Comparison of ENCODE assay signal across 20 cellular contexts in genomic region chr13:29118471-29118870, GRCh38.
DNase-seq lines count a peak whose midpoint lies in the region; ATAC-seq and TF ChIP-seq lines count a peak whose summit lies in the region.
"Had no signal": no experiment of that assay in that cellular context is flagged by ENCODE, and none has a peak within 500 bp of the region (broad histone marks: within the 10 kb centered on the region; RNA-seq: fewer than 3 reads in every experiment).

No MANE protein-coding gene starts in this region.

- CTCF ChIA-PET in HEK293 (lab: Yijun Ruan, JAX) = no interaction called here

- H3K4me3 ChIP-seq in HEK293 (ENCODE audit: low read depth, low read length) (no peak overlapping the region), mucosa of descending colon (no peak overlapping the region)
- H3K4me3 ChIP-seq: BLaER1, GM12878, GM23338 had no signal

- no peaks in the 10 kb centered on the region for H3K9me3 Mint-ChIP-seq in neural crest cell
- H3K9me3 Mint-ChIP-seq in stimulated activated memory B cell treated with anti-CD40 and anti-IgM and Interleukin-4, amounts not matched to agents 10 μg/mL and 1 μg/mL and 100 μg/mL, for 72 hours = no peaks in the 10 kb centered on the region
- H3K9me3 Mint-ChIP-seq: CD8-positive, alpha-beta T cell; GM23338; H9; HFFc6 had no signal

- H3K4me1 ChIP-seq in HEK293 (ENCODE audit: control insufficient read depth, insufficient read depth, low read length) (no peaks in the 10 kb centered on the region), mucosa of descending colon (ENCODE audit: low read depth) (no peaks in the 10 kb centered on the region)
- H3K4me1 ChIP-seq: BLaER1, Caco-2 had no signal

- H3K9me3 ChIP-seq in HEK293 (ENCODE audit: control insufficient read depth, insufficient read depth, low read depth, low read length) (no peaks in the 10 kb centered on the region), mucosa of descending colon (peaks cover 2% of the 10 kb centered on the region)
- H3K9me3 ChIP-seq: BLaER1, Caco-2 had no signal

- no peak overlapping the region for H3K27ac ChIP-seq in HEK293 (ENCODE audit: extremely low read depth, low read depth, low read length)
- H3K27ac ChIP-seq: BLaER1, C4-2B had no signal

- intact Hi-C loops in mucosa of descending colon (cut with DNase I, micrococcal nuclease) = no loop called here

- POLR2A ChIA-PET in HEK293 (lab: Yijun Ruan, JAX) = no interaction called here

- peak; percentile 24 for ATAC-seq in stimulated activated memory B cell treated with anti-CD40 and anti-IgM and Interleukin-4, amounts not matched to agents 10 μg/mL and 1 μg/mL and 100 μg/mL, for 72 hours
- ATAC-seq in HG03378 (IDR thresholded peaks at IDR 0.05; ENCODE audit: unreplicated experiment) = no peak
- no peak for ATAC-seq in mucosa of descending colon
- ATAC-seq: CD8-positive, alpha-beta T cell; GM12878; GM23338; HCT116 had no signal

- no peaks in the 10 kb centered on the region for H3K27me3 Mint-ChIP-seq in neural crest cell (ENCODE audit: low read depth)
- no peaks in the 10 kb centered on the region for H3K27me3 Mint-ChIP-seq in stimulated activated memory B cell treated with anti-CD40 and anti-IgM and Interleukin-4, amounts not matched to agents 10 μg/mL and 1 μg/mL and 100 μg/mL, for 72 hours

- no peaks in the 10 kb centered on the region for H3K36me3 Mint-ChIP-seq in neural crest cell (ENCODE audit: low read depth)
- no peaks in the 10 kb centered on the region for H3K36me3 Mint-ChIP-seq in stimulated activated memory B cell treated with anti-CD40 and anti-IgM and Interleukin-4, amounts not matched to agents 10 μg/mL and 1 μg/mL and 100 μg/mL, for 72 hours
- H3K36me3 Mint-ChIP-seq: CD4-positive, CD25-positive, alpha-beta regulatory T cell; CD8-positive, alpha-beta T cell had no signal

- TF ChIP-seq CTCF in HEK293 (tag by site-specific recombination; IDR thresholded peaks at IDR 0.05) (no peak), neural crest cell (conservative IDR thresholded peaks at IDR 0.05) (no peak), mucosa of descending colon (IDR thresholded peaks at IDR 0.05) (no peak)

- H3K4me1 Mint-ChIP-seq in neural crest cell = no peaks in the 10 kb centered on the region
- H3K4me1 Mint-ChIP-seq in stimulated activated memory B cell treated with anti-CD40 and anti-IgM and Interleukin-4, amounts not matched to agents 10 μg/mL and 1 μg/mL and 100 μg/mL, for 72 hours = no peaks in the 10 kb centered on the region
- H3K4me1 Mint-ChIP-seq: B cell; CD4-positive, CD25-positive, alpha-beta regulatory T cell; GM23338; H9 had no signal

- H3K36me3 ChIP-seq in HEK293 (ENCODE audit: control insufficient read depth in 2 of 2, insufficient read depth in 1 of 2, low read length in 2 of 2) = no peaks in the 10 kb centered on the region
- H3K36me3 ChIP-seq in mucosa of descending colon (ENCODE audit: low read depth) = no peaks in the 10 kb centered on the region
- H3K36me3 ChIP-seq: BLaER1 had no signal

- no peak for DNase-seq in neural crest cell (ENCODE audit: low read depth, low spot score)
- no peak for DNase-seq in NCI-H345 (lab: John Stamatoyannopoulos, UW)
- DNase-seq in mucosa of descending colon = no peak
- DNase-seq: Caco-2; CD4-positive, CD25-positive, alpha-beta regulatory T cell; CD8-positive, alpha-beta T cell; DMS153; EL; GDM1; H9; HFFc6 had no signal

- H3K27ac Mint-ChIP-seq in neural crest cell (ENCODE audit: unreplicated experiment) = peak overlapping the region; percentile 36
- H3K27ac Mint-ChIP-seq in stimulated activated memory B cell treated with anti-CD40 and anti-IgM and Interleukin-4, amounts not matched to agents 10 μg/mL and 1 μg/mL and 100 μg/mL, for 72 hours = no peak overlapping the region
- H3K27ac Mint-ChIP-seq: B cell; CD8-positive, alpha-beta T cell; GM23338; H9; HFFc6 had no signal

- H3K4me3 Mint-ChIP-seq in neural crest cell = no peak overlapping the region
- H3K4me3 Mint-ChIP-seq in stimulated activated memory B cell treated with anti-CD40 and anti-IgM and Interleukin-4, amounts not matched to agents 10 μg/mL and 1 μg/mL and 100 μg/mL, for 72 hours = no peak overlapping the region
- H3K4me3 Mint-ChIP-seq: B cell; CD4-positive, CD25-positive, alpha-beta regulatory T cell; CD8-positive, alpha-beta T cell; GM23338; H9; HFFc6 had no signal

TF ChIP-seq in HEK293, 187 proteins besides CTCF, POLR2A, EP300 and RAD21:
- TF ChIP-seq ZNF391 (tag by site-specific recombination; IDR thresholded peaks at IDR 0.05; ENCODE audit: borderline replicate concordance, low read depth) (no peak), PATZ1 (tag by site-specific recombination; IDR thresholded peaks at IDR 0.05) (no peak), ZNF214 (tag by site-specific recombination; IDR thresholded peaks at IDR 0.05; ENCODE audit: borderline replicate concordance) (no peak), ZNF146 (tag by site-specific recombination; IDR thresholded peaks at IDR 0.05) (no peak), PRDM6 (tag by site-specific recombination; IDR thresholded peaks at IDR 0.05) (no peak), ZNF501 (tag by site-specific recombination; IDR thresholded peaks at IDR 0.05) (no peak), ZNF560 (tag by site-specific recombination; IDR thresholded peaks at IDR 0.05; ENCODE audit: borderline replicate concordance) (no peak), ZFHX2 (tag by site-specific recombination; conservative IDR thresholded peaks at IDR 0.05) (0 out of 2 replicates have a peak, but pooled peaks have one; percentile 10), ZBTB7A (tag by site-specific recombination; IDR thresholded peaks at IDR 0.05; ENCODE audit: low read depth) (no peak), KLF16 (tag by site-specific recombination; IDR thresholded peaks at IDR 0.05) (no peak), ZNF830 (tag by site-specific recombination; IDR thresholded peaks at IDR 0.05; ENCODE audit: low read depth) (no peak), EGR2 (tag by site-specific recombination; IDR thresholded peaks at IDR 0.05; ENCODE audit: low read depth) (peak; percentile 29; the same call in 1 of the 2 replicates), ZSCAN16 (tag by site-specific recombination; IDR thresholded peaks at IDR 0.05) (no peak), ZNF610 (tag by site-specific recombination; IDR thresholded peaks at IDR 0.05; ENCODE audit: borderline replicate concordance) (no peak), ZNF10 (tag by site-specific recombination; IDR thresholded peaks at IDR 0.05) (no peak), ZNF23 (tag by site-specific recombination; IDR thresholded peaks at IDR 0.05; ENCODE audit: borderline replicate concordance) (no peak), OVOL3 (tag by site-specific recombination; IDR thresholded peaks at IDR 0.05) (no peak), ZNF26 (tag by site-specific recombination; IDR thresholded peaks at IDR 0.05) (no peak)
TF ChIP-seq in HEK293: peak in this region for 2.
